24 cellular contexts compared by ENCODE assay signal in the genomic region with DNA sequence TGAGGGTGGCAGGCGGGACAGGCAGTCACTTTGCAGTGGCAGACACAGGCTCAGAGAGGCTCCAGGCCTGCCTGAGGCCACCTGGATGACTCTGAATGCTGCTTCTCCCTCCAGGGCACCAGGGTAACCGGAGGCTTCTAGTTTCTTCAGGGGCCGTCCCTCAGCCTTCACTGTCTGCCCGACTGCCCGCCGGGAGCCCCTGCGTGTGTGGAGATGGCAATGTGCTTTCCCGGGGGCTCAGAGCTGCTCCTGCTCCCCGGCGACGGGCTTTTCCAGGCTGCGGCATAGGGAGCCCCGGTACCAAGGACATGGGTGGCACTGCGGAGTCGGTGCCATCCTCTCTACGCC. TPM values are rescaled to one million over a fixed set of nuclear protein-coding genes. Genes with fewer than 3 reads are reported as not detected.
A peak's percentile ranks its signal among the peaks of the same experiment; 100 is the strongest.
DNase-seq lines count a peak whose midpoint lies in the region; ATAC-seq, FAIRE-seq and TF ChIP-seq lines count a peak whose summit lies in the region.
"Had no signal": no experiment of that assay in that cellular context is flagged by ENCODE, and none has a peak within 500 bp of the region (broad histone marks: within the 10 kb centered on the region; RNA-seq: fewer than 3 reads in every experiment).

No MANE protein-coding gene starts in this region.

- peaks cover 99% of the 10 kb centered on the region for H4K20me1 ChIP-seq in BLaER1
- H4K20me1 ChIP-seq in GM12878 (ENCODE audit: control insufficient read depth, insufficient read depth): peaks cover 3% of the 10 kb centered on the region; the same call in 1 of the 2 replicates

- no peaks in the 10 kb centered on the region for H3K9me3 ChIP-seq in BLaER1
- no peaks in the 10 kb centered on the region for H3K9me3 ChIP-seq in HEK293 (ENCODE audit: control insufficient read depth, insufficient read depth, low read depth, low read length)
- H3K9me3 ChIP-seq in GM12878 (replicated peaks; ENCODE audit: control insufficient read depth, insufficient read depth, low read length): no peaks in the 10 kb centered on the region; the same call in 2 of the 3 replicates
- H3K9me3 ChIP-seq in neuronal stem cell (replicated peaks in 1 of 2; ENCODE audit: control insufficient read depth in 2 of 2, insufficient read depth in 1 of 2, low read depth in 1 of 2, low read length in 2 of 2): no peaks in the 10 kb centered on the region
- H3K9me3 ChIP-seq in uterus: no peaks in the 10 kb centered on the region
- H3K9me3 ChIP-seq: lower lobe of right lung, ovary, sigmoid colon, thyroid gland had no signal

- intact Hi-C loops in GM12878 (cut with micrococcal nuclease; ENCODE audit: unreplicated experiment) (no loop called here), uterus (cut with DNase I; ENCODE audit: low total_unique reads) (no loop called here)

- no peak overlapping the region for H4K8ac ChIP-seq in neuronal stem cell (ENCODE audit: low read depth, low read length)

- WGBS in GM12878 (ENCODE audit: insufficient coverage, insufficient replicate concordance, low lambda C conversion rate, missing lambda C conversion rate): 56% methylated on average over 16 of the region's 16 CpGs
- WGBS in neuronal stem cell (ENCODE audit: extremely low coverage in 2 of 2, insufficient read length in 2 of 2, insufficient replicate concordance in 1 of 2), 2 donors: no CpG with 5 or more reads among the region's 16 CpGs

- no peak for TF ChIP-seq RAD21 in GM12878 (IDR thresholded peaks at IDR 0.05; ENCODE audit: insufficient read depth, low read depth, low read length)

- H2BK15ac ChIP-seq in neuronal stem cell (ENCODE audit: low read length): peak overlapping the region; percentile 64

- in situ Hi-C loops in GM12878 (cut with MboI): no loop called here

- peak overlapping the region; percentile 20 for H2AK5ac ChIP-seq in neuronal stem cell (ENCODE audit: low read depth, low read length)

- H2BK12ac ChIP-seq in neuronal stem cell (ENCODE audit: low read length): peak overlapping the region; percentile 84

- DNase-seq in GM12878 (ENCODE audit: low read depth, low spot score) (no peak), neuronal stem cell (ENCODE audit: low spot score) (no peak), uterus (no peak), NCI-H2196 (lab: John Stamatoyannopoulos, UW; ENCODE audit: unreplicated experiment) (no peak), D341Med (ENCODE audit: low spot score) (no peak), DMS79 treated with DMSO at 0.1 percent for 48 hours (lab: John Stamatoyannopoulos, UW) (no peak)
- DNase-seq: activated gamma-delta T cell treated with Interleukin-2 at 50 U/mL for 16 hours; CD8-positive, alpha-beta memory T cell; KG1; lower lobe of right lung; NCI-H187; NCI-H774; sigmoid colon; stimulated activated naive CD4-positive, alpha-beta T cell treated with Interleukin-2 at 50 U/mL for 16 hours; T-helper 2 cell; thyroid gland had no signal

- no TSS peak for BruUV-seq in GM12878 (replicated peaks; lab: Mats Ljungman, UMichigan)

- no peak for TF ChIP-seq POLR2A in GM12878 (IDR thresholded peaks at IDR 0.05; ENCODE audit: low read depth, low read length)
- TF ChIP-seq POLR2A in uterus (IDR thresholded peaks at IDR 0.05): no peak

- no peak for TF ChIP-seq EP300 in GM12878 (IDR thresholded peaks at IDR 0.05; ENCODE audit: borderline replicate concordance in 1 of 2, control insufficient read depth in 1 of 2, low read depth in 2 of 2, low read length in 2 of 2)

- H3K27me3 ChIP-seq in BLaER1 (no peaks in the 10 kb centered on the region), GM12878 (replicated peaks in 1 of 2; ENCODE audit: control insufficient read depth in 2 of 2, insufficient read depth in 2 of 2, low read length in 1 of 2) (no peaks in the 10 kb centered on the region), neuronal stem cell (ENCODE audit: control insufficient read depth in 3 of 3, insufficient read depth in 3 of 3, low read depth in 1 of 3, low read length in 3 of 3) (peaks cover 0 to 51% (median 0%) of the 10 kb centered on the region in 3 experiments), uterus (no peaks in the 10 kb centered on the region)
- H3K27me3 ChIP-seq: ovary, thyroid gland had no signal

- SMC1A ChIA-PET in GM12878 (lab: Charles Lee; ENCODE audit: uncharacterized antibody, unreplicated experiment): no interaction called here

- H3K36me3 ChIP-seq in BLaER1 (peaks cover 15% of the 10 kb centered on the region; the same call in 1 of the 2 replicates), HEK293 (ENCODE audit: control insufficient read depth in 2 of 2, insufficient read depth in 1 of 2, low read length in 2 of 2) (no peaks in the 10 kb centered on the region), GM12878 (ENCODE audit: control insufficient read depth in 2 of 2, insufficient read depth in 2 of 2, low read length in 1 of 2) (peaks cover 0 to 2% of the 10 kb centered on the region in 2 experiments; a peak in 2 of 4 replicates), neuronal stem cell (replicated peaks in 1 of 2; ENCODE audit: control insufficient read depth in 2 of 2, insufficient read depth in 2 of 2, low read length in 2 of 2) (no peaks in the 10 kb centered on the region), uterus (no peaks in the 10 kb centered on the region)
- H3K36me3 ChIP-seq: lower lobe of right lung, ovary, sigmoid colon, thyroid gland had no signal

- H2BK5ac ChIP-seq in neuronal stem cell (ENCODE audit: low read length): peak overlapping the region; percentile 35

- peak overlapping the region; percentile 75 for H3K23ac ChIP-seq in neuronal stem cell (ENCODE audit: low read depth, low read length, poor library complexity)

- H3K18ac ChIP-seq in neuronal stem cell (ENCODE audit: low read length): peak overlapping the region; percentile 71

- no peak for FAIRE-seq in GM12878 (lab: Jason Lieb, UNC)

- CTCF ChIA-PET in HEK293 (lab: Yijun Ruan, JAX): interaction anchor here (0.8 kb wide), 1 partner anchor 67 kb away, joined by 3 read pairs; no protein-coding TSS in a partner anchor
- CTCF ChIA-PET in GM12878 (lab: Yijun Ruan, JAX): interaction anchor here (0.9 kb wide), 1 partner anchor 290 kb away, joined by 3 read pairs; no protein-coding TSS in a partner anchor

- RAD21 ChIA-PET in GM12878 (lab: Charles Lee; ENCODE audit: unreplicated experiment): no interaction called here

- POLR2A ChIA-PET in HEK293 (lab: Yijun Ruan, JAX) (no interaction called here), GM12878 (lab: Charles Lee) (no interaction called here)

- H3K4me2 ChIP-seq in BLaER1: peak overlapping the region; percentile 97
- H3K4me2 ChIP-seq in GM12878 (ENCODE audit: control insufficient read depth, insufficient read depth): no peak overlapping the region
- no peak overlapping the region for H3K4me2 ChIP-seq in neuronal stem cell (ENCODE audit: insufficient read depth, low read length, poor library complexity, severe bottlenecking)

- H4K91ac ChIP-seq in neuronal stem cell (ENCODE audit: low read depth, low read length, poor library complexity): no peak overlapping the region

- H3K14ac ChIP-seq in neuronal stem cell (ENCODE audit: low read length): peak overlapping the region; percentile 8

- peak overlapping the region; percentile 65 for H3K9ac ChIP-seq in BLaER1
- H3K9ac ChIP-seq in GM12878 (ENCODE audit: control insufficient read depth, insufficient read depth, low read length): no peak overlapping the region
- peak overlapping the region; percentile 37 for H3K9ac ChIP-seq in neuronal stem cell (ENCODE audit: low read depth, low read length, poor library complexity)

- no peak overlapping the region for H2AFZ ChIP-seq in GM12878 (ENCODE audit: control insufficient read depth, low read depth, low read length)
- H2AFZ ChIP-seq in neuronal stem cell (ENCODE audit: low read length): peak overlapping the region; percentile 7

- H2BK120ac ChIP-seq in neuronal stem cell (ENCODE audit: low read depth, low read length): no peak overlapping the region

- H3K79me1 ChIP-seq in neuronal stem cell (ENCODE audit: low read depth, low read length): peaks cover 1% of the 10 kb centered on the region

- peak; percentile 45; the same call in 2 of the 3 replicates for ATAC-seq in GM12878

- no peak overlapping the region for H3K4ac ChIP-seq in neuronal stem cell (ENCODE audit: low read length)

- H3K27ac ChIP-seq in BLaER1 (peak overlapping the region; percentile 87), HEK293 (ENCODE audit: extremely low read depth, low read depth, low read length) (no peak overlapping the region), GM12878 (ENCODE audit: control insufficient read depth, insufficient read depth) (no peak overlapping the region; the same call in 1 of the 2 replicates), neuronal stem cell (replicated peaks; ENCODE audit: low read length) (no peak overlapping the region), uterus (no peak overlapping the region)
- H3K27ac ChIP-seq: epithelial cell of prostate, foreskin keratinocyte, lower lobe of right lung, ovary, sigmoid colon, thyroid gland, VCaP had no signal

- H3K4me1 ChIP-seq in BLaER1 (peaks cover 87% of the 10 kb centered on the region), HEK293 (ENCODE audit: control insufficient read depth, insufficient read depth, low read length) (no peaks in the 10 kb centered on the region; the same call in 1 of the 2 replicates), GM12878 (ENCODE audit: control insufficient read depth, insufficient read depth, low read length) (peaks cover 20% of the 10 kb centered on the region), neuronal stem cell (ENCODE audit: control insufficient read depth in 2 of 2, insufficient read depth in 1 of 2, low read depth in 1 of 2, low read length in 2 of 2) (peaks cover 18 to 34% of the 10 kb centered on the region in 2 donors), uterus (peaks cover 0 to 8% of the 10 kb centered on the region in 2 donors)

- H3K4me3 ChIP-seq in BLaER1 (peak overlapping the region; percentile 50), HEK293 (ENCODE audit: low read depth, low read length) (no peak overlapping the region), GM12878 (no peak overlapping the region), neuronal stem cell (ENCODE audit: low read length in 2 of 2) (no peak overlapping the region), uterus (no peak overlapping the region)
- H3K4me3 ChIP-seq: lower lobe of right lung, ovary, sigmoid colon, thyroid gland had no signal

- TF ChIP-seq CTCF in HEK293 (tag by site-specific recombination; IDR thresholded peaks at IDR 0.05): no peak
- no peak for TF ChIP-seq CTCF in GM12878 (IDR thresholded peaks at IDR 0.05 in 2 of 3, conservative IDR thresholded peaks at IDR 0.05 in 1 of 3; ENCODE audit: control insufficient read depth in 2 of 3, extremely low read depth in 1 of 3, insufficient read depth in 1 of 3, low read depth in 3 of 3, low read length in 3 of 3)
- TF ChIP-seq CTCF in uterus (IDR thresholded peaks at IDR 0.05): no peak

- peaks cover 3% of the 10 kb centered on the region for H3K79me2 ChIP-seq in GM12878 (ENCODE audit: control insufficient read depth, insufficient read depth, low read length)

RNA-seq across cellular contexts. Expression of a gene that starts 51.5 kb away (rescaled TPM):
- total RNA-seq in GM12878 (2013; cell fraction: nucleolus; rRNA removed): 44.9 and 56.6 TPM in 2 replicates
- total RNA-seq in GM12878 (2014; rRNA removed) (2.3 and 2.8 TPM in 2 replicates), GM12878 (2014; rRNA removed; fragmentation: Illumina TruSeq; extraction: Trizol) (1.3 and 1.5 TPM in 2 replicates), GM12878 (2021) (35.4 and 42.6 TPM in 2 replicates), uterus (10 to 100 TPM in 1 of 4 donors, 1 to 10 TPM in 1, under 1 TPM in 2; under 0.01 to 12.1 (median 3.1) TPM)
- polyA plus RNA-seq in GM12878 (2011; ENCODE audit: low read depth): 4.5 TPM
- polyA plus RNA-seq in GM12878 (2011; rRNA removed) (0.75 and 1.6 TPM in 2 replicates), GM12878 (2014; fragmentation: Illumina TruSeq; extraction: Trizol) (5.6 and 6.6 TPM in 2 replicates), GM12878 (2014; fragmentation: Nextera tagmentation; extraction: Ambion mirVana) (1 to 10 TPM in 1 of 2 experiments, under 1 TPM in 1; 0.69 to 1.5 TPM), GM12878 (2014; rRNA removed) (10.2 and 15.6 TPM in 2 replicates), GM12878 (2016; fragmentation: Nextera tagmentation; extraction: Ambion mirVana) (10 to 100 TPM; 14.2 to 14.9 TPM)
- polyA plus RNA-seq in GM12878 (2011; cell fraction: cytosol; rRNA removed): 1.8 and 2.5 TPM in 2 replicates
- polyA plus RNA-seq in GM12878 (2011; cell fraction: nucleus; rRNA removed): 18.7 and 22.6 TPM in 2 replicates
- polyA plus RNA-seq in GM12878 (2012): 12.9 and 17.4 TPM in 2 replicates
- polyA minus RNA-seq in GM12878 (2011; rRNA and poly(A)+ RNA removed): 1.7 and 7.0 TPM in 2 replicates
- 4.5 and 5.3 TPM in 2 replicates for polyA minus RNA-seq in GM12878 (2011; cell fraction: cytosol; rRNA and poly(A)+ RNA removed)
- polyA minus RNA-seq in GM12878 (2011; cell fraction: nucleus; rRNA and poly(A)+ RNA removed): 4.8 and 7.7 TPM in 2 replicates
- polyA plus RNA-seq in neuronal stem cell (2013, experiment 1 of 2): 8.3 TPM
- 8.0 TPM for polyA plus RNA-seq in neuronal stem cell (2013, experiment 2 of 2)
- total RNA-seq: dermis microvascular lymphatic vessel endothelial cell had no signal
- polyA plus RNA-seq: CD8-positive, alpha-beta memory T cell had no signal

RNA-seq across cellular contexts. Expression of a gene that starts 59.1 kb away (rescaled TPM):
- total RNA-seq in GM12878 (2013; cell fraction: nucleolus; rRNA removed): not detected in 2 replicates
- total RNA-seq in GM12878 (2014; rRNA removed) (not detected in 2 replicates), GM12878 (2014; rRNA removed; fragmentation: Illumina TruSeq; extraction: Trizol) (not detected in 2 replicates), GM12878 (2021) (not detected in 2 replicates), uterus (not detected)
- not detected for polyA plus RNA-seq in GM12878 (2011; ENCODE audit: low read depth)
- polyA plus RNA-seq in GM12878 (2011; rRNA removed) (not detected in 2 replicates), GM12878 (2014; fragmentation: Illumina TruSeq; extraction: Trizol) (not detected in 2 replicates), GM12878 (2014; fragmentation: Nextera tagmentation; extraction: Ambion mirVana) (not detected), GM12878 (2014; rRNA removed) (0.06 TPM in 1 of 2 replicates, not detected in the other), GM12878 (2016; fragmentation: Nextera tagmentation; extraction: Ambion mirVana) (not detected)
- polyA plus RNA-seq in GM12878 (2011; cell fraction: cytosol; rRNA removed): not detected in 2 replicates
- 0.19 and 0.50 TPM in 2 replicates for polyA plus RNA-seq in GM12878 (2011; cell fraction: nucleus; rRNA removed)
- 0.14 and 0.16 TPM in 2 replicates for polyA plus RNA-seq in GM12878 (2012)
- not detected in 2 replicates for polyA minus RNA-seq in GM12878 (2011; rRNA and poly(A)+ RNA removed)
- not detected in 2 replicates for polyA minus RNA-seq in GM12878 (2011; cell fraction: cytosol; rRNA and poly(A)+ RNA removed)
- not detected in 2 replicates for polyA minus RNA-seq in GM12878 (2011; cell fraction: nucleus; rRNA and poly(A)+ RNA removed)
- polyA plus RNA-seq in neuronal stem cell (2013, experiment 1 of 2): not detected
- polyA plus RNA-seq in neuronal stem cell (2013, experiment 2 of 2): not detected
- total RNA-seq: cardiac septum; CD8-positive, alpha-beta memory T cell; dermis microvascular lymphatic vessel endothelial cell; foreskin keratinocyte; lower lobe of right lung; ovary; sigmoid colon; thyroid gland had no signal
- polyA plus RNA-seq: CD8-positive, alpha-beta memory T cell; foreskin keratinocyte had no signal
